Comparison of ENCODE assay signal across 27 cellular contexts in genomic region chr15:25327671-25328070, GRCh38.
"Had no signal": no experiment of that assay in that cellular context is flagged by ENCODE, and none has a peak within 500 bp of the region (broad histone marks: within the 10 kb centered on the region; RNA-seq: fewer than 3 reads in every experiment).

No MANE protein-coding gene starts in this region.

- H3K27me3 Mint-ChIP-seq: activated naive CD4-positive, alpha-beta T cell treated with anti-CD3 and anti-CD28 coated beads, Interleukin-2, amount 50 U/mL, for 24 hours had no signal

- H3K36me3 ChIP-seq: SJSA1 had no signal

- H3K4me3 Mint-ChIP-seq: activated CD8-positive, alpha-beta T cell treated with anti-CD3 and anti-CD28 coated beads, Interleukin-2, amount 10 ng/mL, durations not matched to agents 7 days and 5 days; activated naive CD4-positive, alpha-beta T cell treated with anti-CD3 and anti-CD28 coated beads, Interleukin-2, amount 50 U/mL, for 24 hours; T-helper 1 cell treated with Interleukin-12 subunit alpha and Interleukin-12 subunit beta and Interleukin-4 antibody, amounts not matched to agents 30 μg/mL and 1 μg/mL, for 36 hours had no signal

- H3K27ac ChIP-seq: SJSA1 had no signal

- ATAC-seq: activated CD4-positive, CD25-positive, alpha-beta regulatory T cell treated with anti-CD3 and anti-CD28 coated beads, Interleukin-2, amount 50 U/mL, for 24 hours; activated CD8-positive, alpha-beta T cell treated with anti-CD3 and anti-CD28 coated beads, Interleukin-2, amount 10 ng/mL, durations not matched to agents 7 days and 5 days; PC-3; SK-N-SH treated with all-trans-retinoic acid at 6 μM for 48 hours had no signal

- H3K9me3 Mint-ChIP-seq: activated naive CD4-positive, alpha-beta T cell treated with anti-CD3 and anti-CD28 coated beads, Interleukin-2, amount 50 U/mL, for 24 hours had no signal

- DNase-seq: activated CD4-positive, alpha-beta T cell treated with anti-CD3 and anti-CD28 coated beads for 48 hours; activated CD4-positive, alpha-beta T cell treated with anti-CD3 and anti-CD28 coated beads, Interleukin-2, amount 50 U/mL, for 4 hours; activated CD8-positive, alpha-beta memory T cell treated with anti-CD3 and anti-CD28 coated beads, Interleukin-2, amount 50 U/mL, for 48 hours; activated CD8-positive, alpha-beta T cell treated with anti-CD3 and anti-CD28 coated beads, Interleukin-2, amount 10 ng/mL, durations not matched to agents 7 days and 5 days; activated effector memory CD4-positive, alpha-beta T cell treated with Interleukin-2 at 50 U/mL for 16 hours; activated naive CD4-positive, alpha-beta T cell; activated T-cell treated with anti-CD3 and anti-CD28 coated beads, Interleukin-2, amount 50 U/mL, for 1 hour; IMR-90; Kasumi-1; KBM-7; NCI-H1092 treated with DMSO at 0.1 percent for 48 hours; NCI-H1417 treated with DMSO at 0.1 percent for 48 hours; NCI-H1694; NCI-H2029; NCI-H2107; NCI-H2171 treated with DMSO at 0.1 percent for 48 hours; NCI-H226; NCI-H510A; NCI-H526 treated with DMSO at 0.1 percent for 48 hours; NK-92 treated with Interleukin-12 subunit alpha and Interleukin-12 subunit beta, amount 100 ng/mL, for 24 hours; PC-3; SHP77 had no signal

- H3K4me3 ChIP-seq: SJSA1 had no signal

- H3K9me3 ChIP-seq: SJSA1 had no signal

- H3K27ac Mint-ChIP-seq: activated CD8-positive, alpha-beta T cell treated with anti-CD3 and anti-CD28 coated beads, Interleukin-2, amount 10 ng/mL, durations not matched to agents 7 days and 5 days; T-helper 1 cell treated with Interleukin-12 subunit alpha and Interleukin-12 subunit beta and Interleukin-4 antibody, amounts not matched to agents 30 μg/mL and 1 μg/mL, for 36 hours had no signal

- H3K4me1 ChIP-seq: SJSA1 had no signal

- H3K27me3 ChIP-seq: SJSA1 had no signal
